Comparison of ENCODE assay signal across 8 cellular contexts in genomic region chr16:84518220-84518619, GRCh38. TPM values are rescaled to one million over a fixed set of nuclear protein-coding genes. Genes with fewer than 3 reads are reported as not detected.
DNase-seq lines count a peak whose midpoint lies in the region; ATAC-seq and TF ChIP-seq lines count a peak whose summit lies in the region.
"Not testable (repeated sequence)": the region's sequence is repeated elsewhere in the genome, so short reads cannot be mapped to it uniquely, and the experiment has no call there.

No MANE protein-coding gene starts in this region.

- H3K4me1 Mint-ChIP-seq in activated CD4-positive, alpha-beta T cell treated with anti-CD3 and anti-CD28 coated beads for 36 hours, result peaks cover 67% of the 10 kb centered on the region
- H3K4me1 Mint-ChIP-seq in stimulated activated effector memory CD8-positive, alpha-beta T cell treated with anti-CD3 and anti-CD28 coated beads, Interleukin-12 subunit alpha, Interleukin-12 subunit beta, amount 100 ng/mL, for 72 hours, result peaks cover 55% of the 10 kb centered on the region

- not testable (repeated sequence) for TF ChIP-seq CTCF in AG09319 (IDR thresholded peaks at IDR 0.05; ENCODE audit: low read depth, low read length); foreskin keratinocyte (conservative IDR thresholded peaks at IDR 0.05)

- POLR2A ChIA-PET in activated CD4-positive, alpha-beta T cell treated with anti-CD3 and anti-CD28 coated beads for 36 hours (lab: Charles Lee), result not testable (repeated sequence)

- not testable (repeated sequence) for ATAC-seq in activated CD4-positive, alpha-beta T cell treated with anti-CD3 and anti-CD28 coated beads for 36 hours; stimulated activated effector memory CD8-positive, alpha-beta T cell treated with anti-CD3 and anti-CD28 coated beads, Interleukin-12 subunit alpha, Interleukin-12 subunit beta, amount 100 ng/mL, for 72 hours
- peak in 1 of 2 donors; percentile 5 for ATAC-seq in activated naive CD4-positive, alpha-beta T cell treated with anti-CD3 and anti-CD28 coated beads, Interleukin-2, amount 50 U/mL, for 72 hours
- peak; percentile 54 for ATAC-seq in foreskin keratinocyte

- not testable (repeated sequence) for H3K27me3 ChIP-seq in foreskin keratinocyte

- intact Hi-C loops in activated CD4-positive, alpha-beta T cell treated with anti-CD3 and anti-CD28 coated beads for 36 hours (cut with DNase I, micrococcal nuclease), result loop anchor here in 1 of 2 experiments (5.0 to 10.0 kb wide), 2 partner anchors 437 to 509 kb away; partner anchors contain the start of gene KIAA0513

- not testable (repeated sequence) for H3K27me3 Mint-ChIP-seq in activated CD4-positive, alpha-beta T cell treated with anti-CD3 and anti-CD28 coated beads for 36 hours

- H3K27ac ChIP-seq in foreskin keratinocyte, result not testable (repeated sequence)

- H3K4me1 ChIP-seq in foreskin keratinocyte, result not testable (repeated sequence)

- CTCF ChIA-PET in activated CD4-positive, alpha-beta T cell treated with anti-CD3 and anti-CD28 coated beads for 36 hours (lab: Charles Lee), result interaction anchor here (0.7 to 2.4 kb wide), 3 partner anchors 12 to 243 kb away, joined by 3 to 12 read pairs (median 3); no protein-coding TSS in a partner anchor

- not testable (repeated sequence) for H3K36me3 Mint-ChIP-seq in activated CD4-positive, alpha-beta T cell treated with anti-CD3 and anti-CD28 coated beads for 36 hours (ENCODE audit: low read depth)
- H3K36me3 Mint-ChIP-seq in activated naive CD4-positive, alpha-beta T cell treated with anti-CD3 and anti-CD28 coated beads, Interleukin-2, amount 50 U/mL, for 72 hours, result peaks cover 0 to 13% of the 10 kb centered on the region in 2 donors
- peaks cover 18% of the 10 kb centered on the region for H3K36me3 Mint-ChIP-seq in stimulated activated effector memory CD8-positive, alpha-beta T cell treated with anti-CD3 and anti-CD28 coated beads, Interleukin-12 subunit alpha, Interleukin-12 subunit beta, amount 100 ng/mL, for 72 hours

- H3K4me3 Mint-ChIP-seq in activated CD4-positive, alpha-beta T cell treated with anti-CD3 and anti-CD28 coated beads for 36 hours, result not testable (repeated sequence)
- peak overlapping the region; percentile 42 for H3K4me3 Mint-ChIP-seq in stimulated activated effector memory CD8-positive, alpha-beta T cell treated with anti-CD3 and anti-CD28 coated beads, Interleukin-12 subunit alpha, Interleukin-12 subunit beta, amount 100 ng/mL, for 72 hours

- DNase-seq in AG09319 (ENCODE audit: extremely low read depth, low read depth) (peak; percentile 56), GM03348 (ENCODE audit: low spot score) (peak; percentile 74), NCI-H226 (peak; percentile 32), dedifferentiated amniotic fluid mesenchymal stem cell (ENCODE audit: extremely low spot score) (peak; percentile 52), foreskin keratinocyte (peak in 1 of 2 donors; percentile 71)
- DNase-seq in activated CD4-positive, alpha-beta T cell treated with anti-CD3 and anti-CD28 coated beads for 36 hours; activated naive CD4-positive, alpha-beta T cell treated with anti-CD3 and anti-CD28 coated beads, Interleukin-2, amount 50 U/mL, for 72 hours (ENCODE audit: low spot score in 2 of 2); stimulated activated effector memory CD8-positive, alpha-beta T cell treated with anti-CD3 and anti-CD28 coated beads, Interleukin-12 subunit alpha, Interleukin-12 subunit beta, amount 100 ng/mL, for 72 hours (ENCODE audit: low spot score in 2 of 2): not testable (repeated sequence)

- H3K27ac Mint-ChIP-seq in activated CD4-positive, alpha-beta T cell treated with anti-CD3 and anti-CD28 coated beads for 36 hours, result peak overlapping the region; percentile 53
- H3K27ac Mint-ChIP-seq in activated naive CD4-positive, alpha-beta T cell treated with anti-CD3 and anti-CD28 coated beads, Interleukin-2, amount 50 U/mL, for 72 hours, result peak overlapping the region; percentile 5 to 60
- peak overlapping the region; percentile 49 for H3K27ac Mint-ChIP-seq in stimulated activated effector memory CD8-positive, alpha-beta T cell treated with anti-CD3 and anti-CD28 coated beads, Interleukin-12 subunit alpha, Interleukin-12 subunit beta, amount 100 ng/mL, for 72 hours

- not testable (repeated sequence) for H3K9me3 Mint-ChIP-seq in activated CD4-positive, alpha-beta T cell treated with anti-CD3 and anti-CD28 coated beads for 36 hours (ENCODE audit: low read depth); activated naive CD4-positive, alpha-beta T cell treated with anti-CD3 and anti-CD28 coated beads, Interleukin-2, amount 50 U/mL, for 72 hours; stimulated activated effector memory CD8-positive, alpha-beta T cell treated with anti-CD3 and anti-CD28 coated beads, Interleukin-12 subunit alpha, Interleukin-12 subunit beta, amount 100 ng/mL, for 72 hours

RNA-seq across cellular contexts. Expression of gene MEAK7, which starts 13.8 kb away (rescaled TPM):
- 10 to 100 TPM in 1 of 2 experiments, 1 to 10 TPM in 1; 8.9 to 10.6 TPM for total RNA-seq in activated CD4-positive, alpha-beta T cell treated with anti-CD3 and anti-CD28 coated beads for 36 hours
- 10 to 100 TPM; 11.2 to 19.0 TPM for total RNA-seq in activated naive CD4-positive, alpha-beta T cell treated with anti-CD3 and anti-CD28 coated beads, Interleukin-2, amount 50 U/mL, for 72 hours
- 64.9 and 77.9 TPM in 2 replicates for total RNA-seq in foreskin keratinocyte
- polyA plus RNA-seq in foreskin keratinocyte, result 42.9 and 44.8 TPM in 2 replicates
